In genomic region chr19:8577741-8578140, GRCh38 we compare ENCODE assay signal across 20 cellular contexts. TPM values are rescaled to one million over a fixed set of nuclear protein-coding genes. Genes with fewer than 3 reads are reported as not detected.
A peak's percentile ranks its signal among the peaks of the same experiment; 100 is the strongest.
DNase-seq lines count a peak whose midpoint lies in the region; ATAC-seq and TF ChIP-seq lines count a peak whose summit lies in the region.
"Had no signal": no experiment of that assay in that cellular context is flagged by ENCODE, and none has a peak within 500 bp of the region (broad histone marks: within the 10 kb centered on the region; RNA-seq: fewer than 3 reads in every experiment).

No MANE protein-coding gene starts in this region.

- POLR2A ChIA-PET in CD8-positive, alpha-beta T cell (lab: Charles Lee), result interaction anchor here (1.4 to 7.9 kb wide), 8 partner anchors 8 to 91 kb away, joined by 3 to 81 read pairs (median 11); partner anchors contain the start of gene ZNF414

- H3K36me3 Mint-ChIP-seq in CD8-positive, alpha-beta T cell, result peaks cover 18% of the 10 kb centered on the region
- peaks cover 7% of the 10 kb centered on the region for H3K36me3 Mint-ChIP-seq in IgD-negative memory B cell
- peaks cover 24% of the 10 kb centered on the region for H3K36me3 Mint-ChIP-seq in activated T-helper 1 cell treated with anti-CD3 and anti-CD28 coated beads, Interleukin-12 subunit alpha, Interleukin-12 subunit beta, Interleukin-2, Interleukin-4 antibody, amounts not matched to agents 30 ng/mL and 10 ng/mL and 1 ng/mL, durations not matched to agents 14 hours and 24 hours and 36 hours (ENCODE audit: low read depth)

- WGBS in neuronal stem cell (ENCODE audit: extremely low coverage in 2 of 2, insufficient read length in 2 of 2, insufficient replicate concordance in 1 of 2), 2 donors, result no CpG with 5 or more reads among the region's 4 CpGs

- peaks cover 64% of the 10 kb centered on the region for H3K4me1 ChIP-seq in CD8-positive, alpha-beta T cell (ENCODE audit: insufficient read depth, low read length)
- peaks cover 5 to 6% of the 10 kb centered on the region in 2 donors for H3K4me1 ChIP-seq in neuronal stem cell (ENCODE audit: control insufficient read depth in 2 of 2, insufficient read depth in 1 of 2, low read depth in 1 of 2, low read length in 2 of 2)
- H3K4me1 ChIP-seq in SJCRH30, result no peaks in the 10 kb centered on the region
- H3K4me1 ChIP-seq: ascending aorta, psoas muscle had no signal

- no peak overlapping the region for H3K14ac ChIP-seq in neuronal stem cell (ENCODE audit: low read length)

- no peaks in the 10 kb centered on the region for H3K27me3 ChIP-seq in CD8-positive, alpha-beta T cell (ENCODE audit: insufficient read depth, low read length)
- H3K27me3 ChIP-seq in neuronal stem cell (ENCODE audit: control insufficient read depth in 3 of 3, insufficient read depth in 3 of 3, low read depth in 1 of 3, low read length in 3 of 3) (peaks cover 0 to 7% (median 3%) of the 10 kb centered on the region in 3 experiments), SJCRH30 (no peaks in the 10 kb centered on the region)
- H3K27me3 ChIP-seq: ascending aorta had no signal

- H3K4me3 ChIP-seq in CD8-positive, alpha-beta T cell (ENCODE audit: low read depth, low read length), result no peak overlapping the region
- H3K4me3 ChIP-seq in neuronal stem cell (ENCODE audit: low read length in 2 of 2) (no peak overlapping the region), SJCRH30 (no peak overlapping the region)

- no peak for TF ChIP-seq CTCF in CD8-positive, alpha-beta T cell (IDR thresholded peaks at IDR 0.05)

- peaks cover 2% of the 10 kb centered on the region for H3K79me1 ChIP-seq in neuronal stem cell (ENCODE audit: low read depth, low read length)

- H4K8ac ChIP-seq in neuronal stem cell (ENCODE audit: low read depth, low read length), result no peak overlapping the region

- CTCF ChIA-PET in CD8-positive, alpha-beta T cell (lab: Charles Lee), result interaction anchor here (0.7 to 15.9 kb wide), 28 partner anchors 10 to 224 kb away, joined by 3 to 362 read pairs (median 8); partner anchors contain the start of genes MARCHF2, PRAM1 and ZNF414

- DNase-seq in CD8-positive, alpha-beta T cell, result no peak
- DNase-seq in activated T-helper 1 cell treated with anti-CD3 and anti-CD28 coated beads, Interleukin-12 subunit alpha, Interleukin-12 subunit beta, Interleukin-2, Interleukin-4 antibody, amounts not matched to agents 30 ng/mL and 10 ng/mL and 1 ng/mL, durations not matched to agents 14 hours and 24 hours and 36 hours (ENCODE audit: low spot score), result no peak
- DNase-seq in neuronal stem cell (ENCODE audit: low spot score), result no peak
- DNase-seq in DMS153 (lab: John Stamatoyannopoulos, UW), result no peak
- no peak for DNase-seq in SJCRH30
- DNase-seq: NCI-H1417; NCI-H82; stimulated activated naive CD4-positive, alpha-beta T cell; T-helper 9 cell had no signal

- H2AFZ ChIP-seq in neuronal stem cell (ENCODE audit: low read length), result no peak overlapping the region

- H3K4me2 ChIP-seq in neuronal stem cell (ENCODE audit: insufficient read depth, low read length, poor library complexity, severe bottlenecking), result no peak overlapping the region

- H3K18ac ChIP-seq in neuronal stem cell (ENCODE audit: low read length), result no peak overlapping the region

- H3K27ac ChIP-seq in CD8-positive, alpha-beta T cell (ENCODE audit: low read depth, low read length), result no peak overlapping the region
- H3K27ac ChIP-seq in neuronal stem cell (replicated peaks; ENCODE audit: low read length) (no peak overlapping the region), SJCRH30 (no peak overlapping the region)
- H3K27ac ChIP-seq: ascending aorta, C4-2B, psoas muscle, RWPE1 had no signal

- no peak overlapping the region for H4K91ac ChIP-seq in neuronal stem cell (ENCODE audit: low read depth, low read length, poor library complexity)

- H2BK12ac ChIP-seq in neuronal stem cell (ENCODE audit: low read length), result no peak overlapping the region

- H3K23ac ChIP-seq in neuronal stem cell (ENCODE audit: low read depth, low read length, poor library complexity), result no peak overlapping the region

- no peaks in the 10 kb centered on the region for H3K9me3 Mint-ChIP-seq in CD8-positive, alpha-beta T cell
- H3K9me3 Mint-ChIP-seq in IgD-negative memory B cell, result peaks cover 0 to 4% (median 0%) of the 10 kb centered on the region in 3 donors
- no peaks in the 10 kb centered on the region for H3K9me3 Mint-ChIP-seq in activated T-helper 1 cell treated with anti-CD3 and anti-CD28 coated beads, Interleukin-12 subunit alpha, Interleukin-12 subunit beta, Interleukin-2, Interleukin-4 antibody, amounts not matched to agents 30 ng/mL and 10 ng/mL and 1 ng/mL, durations not matched to agents 14 hours and 24 hours and 36 hours

- H2AK5ac ChIP-seq in neuronal stem cell (ENCODE audit: low read depth, low read length), result peak overlapping the region; percentile 81

- H2BK15ac ChIP-seq in neuronal stem cell (ENCODE audit: low read length), result no peak overlapping the region

- H2BK120ac ChIP-seq in neuronal stem cell (ENCODE audit: low read depth, low read length), result no peak overlapping the region

- intact Hi-C loops in CD8-positive, alpha-beta T cell (cut with DNase I, micrococcal nuclease), result loop anchor here (1.0 to 5.0 kb wide), 5 partner anchors 8 to 1180 kb away; partner anchors contain the start of gene ZNF414 (in 1 of the 2)
- intact Hi-C loops in activated T-helper 1 cell treated with anti-CD3 and anti-CD28 coated beads, Interleukin-12 subunit alpha, Interleukin-12 subunit beta, Interleukin-2, Interleukin-4 antibody, amounts not matched to agents 30 ng/mL and 10 ng/mL and 1 ng/mL, durations not matched to agents 14 hours and 24 hours and 36 hours (cut with micrococcal nuclease), result loop anchor here (1.0 to 5.0 kb wide), 2 partner anchors 8 to 225 kb away; no protein-coding TSS in a partner anchor

- H3K4ac ChIP-seq in neuronal stem cell (ENCODE audit: low read length), result no peak overlapping the region

- ATAC-seq in CD8-positive, alpha-beta T cell, result no peak
- no peak for ATAC-seq in activated CD4-positive, CD25-positive, alpha-beta regulatory T cell treated with anti-CD3 and anti-CD28 coated beads, Interleukin-2, amount 50 U/mL, for 24 hours
- ATAC-seq in GM21515 (IDR thresholded peaks at IDR 0.05; ENCODE audit: unreplicated experiment), result no peak

- no peak overlapping the region for H3K9ac ChIP-seq in neuronal stem cell (ENCODE audit: low read depth, low read length, poor library complexity)

- no peak overlapping the region for H3K27ac Mint-ChIP-seq in CD8-positive, alpha-beta T cell
- peak overlapping the region; percentile 57 to 94 (median 73) for H3K27ac Mint-ChIP-seq in IgD-negative memory B cell
- no peak overlapping the region for H3K27ac Mint-ChIP-seq in activated T-helper 1 cell treated with anti-CD3 and anti-CD28 coated beads, Interleukin-12 subunit alpha, Interleukin-12 subunit beta, Interleukin-2, Interleukin-4 antibody, amounts not matched to agents 30 ng/mL and 10 ng/mL and 1 ng/mL, durations not matched to agents 14 hours and 24 hours and 36 hours

- no peaks in the 10 kb centered on the region for H3K9me3 ChIP-seq in CD8-positive, alpha-beta T cell (ENCODE audit: low read length)
- H3K9me3 ChIP-seq in neuronal stem cell (replicated peaks in 1 of 2; ENCODE audit: control insufficient read depth in 2 of 2, insufficient read depth in 1 of 2, low read depth in 1 of 2, low read length in 2 of 2) (no peaks in the 10 kb centered on the region), SJCRH30 (replicated peaks) (no peaks in the 10 kb centered on the region)
- H3K9me3 ChIP-seq: ascending aorta, gastroesophageal sphincter, psoas muscle had no signal

- no peaks in the 10 kb centered on the region for H3K36me3 ChIP-seq in CD8-positive, alpha-beta T cell (ENCODE audit: insufficient read depth, low read length)
- H3K36me3 ChIP-seq in neuronal stem cell (replicated peaks in 1 of 2; ENCODE audit: control insufficient read depth in 2 of 2, insufficient read depth in 2 of 2, low read length in 2 of 2), result no peaks in the 10 kb centered on the region
- no peaks in the 10 kb centered on the region for H3K36me3 ChIP-seq in SJCRH30

- H3K4me3 Mint-ChIP-seq in CD8-positive, alpha-beta T cell, result peak overlapping the region; percentile 93
- peak overlapping the region; percentile 88 to 100 (median 96) for H3K4me3 Mint-ChIP-seq in IgD-negative memory B cell
- H3K4me3 Mint-ChIP-seq in activated T-helper 1 cell treated with anti-CD3 and anti-CD28 coated beads, Interleukin-12 subunit alpha, Interleukin-12 subunit beta, Interleukin-2, Interleukin-4 antibody, amounts not matched to agents 30 ng/mL and 10 ng/mL and 1 ng/mL, durations not matched to agents 14 hours and 24 hours and 36 hours, result peak overlapping the region; percentile 97

- H3K4me1 Mint-ChIP-seq in CD8-positive, alpha-beta T cell (ENCODE audit: low read depth), result peaks cover 58% of the 10 kb centered on the region
- H3K4me1 Mint-ChIP-seq in IgD-negative memory B cell, result peaks cover 24 to 48% (median 33%) of the 10 kb centered on the region in 3 donors
- peaks cover 54% of the 10 kb centered on the region for H3K4me1 Mint-ChIP-seq in activated T-helper 1 cell treated with anti-CD3 and anti-CD28 coated beads, Interleukin-12 subunit alpha, Interleukin-12 subunit beta, Interleukin-2, Interleukin-4 antibody, amounts not matched to agents 30 ng/mL and 10 ng/mL and 1 ng/mL, durations not matched to agents 14 hours and 24 hours and 36 hours (ENCODE audit: low read depth)

- H3K27me3 Mint-ChIP-seq in CD8-positive, alpha-beta T cell (ENCODE audit: low read depth), result no peaks in the 10 kb centered on the region
- peaks cover 2% of the 10 kb centered on the region for H3K27me3 Mint-ChIP-seq in IgD-negative memory B cell
- peaks cover 3% of the 10 kb centered on the region for H3K27me3 Mint-ChIP-seq in activated T-helper 1 cell treated with anti-CD3 and anti-CD28 coated beads, Interleukin-12 subunit alpha, Interleukin-12 subunit beta, Interleukin-2, Interleukin-4 antibody, amounts not matched to agents 30 ng/mL and 10 ng/mL and 1 ng/mL, durations not matched to agents 14 hours and 24 hours and 36 hours (ENCODE audit: insufficient read depth)

- H2BK5ac ChIP-seq in neuronal stem cell (ENCODE audit: low read length), result no peak overlapping the region

RNA-seq across cellular contexts. Expression of gene MYO1F, which starts 0.5 kb away (rescaled TPM):
- 10 to 100 TPM; 75.7 to 76.8 TPM for total RNA-seq in CD8-positive, alpha-beta T cell
- polyA plus RNA-seq in IgD-negative memory B cell, result 40.9 TPM
- 45.6 and 50.9 TPM in 2 replicates for total RNA-seq in activated T-helper 1 cell treated with anti-CD3 and anti-CD28 coated beads, Interleukin-12 subunit alpha, Interleukin-12 subunit beta, Interleukin-2, Interleukin-4 antibody, amounts not matched to agents 30 ng/mL and 10 ng/mL and 1 ng/mL, durations not matched to agents 14 hours and 24 hours and 36 hours
- polyA plus RNA-seq in neuronal stem cell (2013, experiment 1 of 2), result 0.11 TPM
- 0.11 TPM for polyA plus RNA-seq in neuronal stem cell (2013, experiment 2 of 2)
- total RNA-seq in SJCRH30 (2014; rRNA removed; shearing (Covaris generic)), result 0.04 TPM in 1 of 2 replicates, not detected in the other
- total RNA-seq: Daoy had no signal

RNA-seq across cellular contexts. Expression of gene ADAMTS10, which starts 32.8 kb away (rescaled TPM):
- total RNA-seq in CD8-positive, alpha-beta T cell, result 100 to 1,000 TPM in 1 of 2 experiments, 10 to 100 TPM in 1; 81.9 to 101 TPM
- not detected for polyA plus RNA-seq in IgD-negative memory B cell
- 3.2 and 3.3 TPM in 2 replicates for total RNA-seq in activated T-helper 1 cell treated with anti-CD3 and anti-CD28 coated beads, Interleukin-12 subunit alpha, Interleukin-12 subunit beta, Interleukin-2, Interleukin-4 antibody, amounts not matched to agents 30 ng/mL and 10 ng/mL and 1 ng/mL, durations not matched to agents 14 hours and 24 hours and 36 hours
- polyA plus RNA-seq in neuronal stem cell (2013, experiment 1 of 2), result 5.3 TPM
- 4.6 TPM for polyA plus RNA-seq in neuronal stem cell (2013, experiment 2 of 2)
- total RNA-seq in SJCRH30 (2014; rRNA removed; shearing (Covaris generic)), result not detected in 2 replicates

RNA-seq across cellular contexts. Expression of gene NFILZ, which starts 52.7 kb away (rescaled TPM):
- total RNA-seq in CD8-positive, alpha-beta T cell, result not detected
- polyA plus RNA-seq in IgD-negative memory B cell, result not detected
- not detected in 2 replicates for total RNA-seq in activated T-helper 1 cell treated with anti-CD3 and anti-CD28 coated beads, Interleukin-12 subunit alpha, Interleukin-12 subunit beta, Interleukin-2, Interleukin-4 antibody, amounts not matched to agents 30 ng/mL and 10 ng/mL and 1 ng/mL, durations not matched to agents 14 hours and 24 hours and 36 hours
- not detected for polyA plus RNA-seq in neuronal stem cell (2013, experiment 1 of 2)
- not detected for polyA plus RNA-seq in neuronal stem cell (2013, experiment 2 of 2)
- not detected in 2 replicates for total RNA-seq in SJCRH30 (2014; rRNA removed; shearing (Covaris generic))
- total RNA-seq: ascending aorta, Daoy, gastroesophageal sphincter, left ventricle myocardium superior, psoas muscle, ureter had no signal
- polyA plus RNA-seq: psoas muscle had no signal

Comparison
In these comparisons a context has a peak if more than half of its experiments do, and no peak if none do; other contexts are left out.
1. H3K27ac Mint-ChIP-seq: peak in IgD-negative memory B cell (3 of 3); none in CD8-positive, alpha-beta T cell (single experiment) and activated T-helper 1 cell treated with anti-CD3 and anti-CD28 coated beads, Interleukin-12 subunit alpha, Interleukin-12 subunit beta, Interleukin-2, Interleukin-4 antibody, amounts not matched to agents 30 ng/mL and 10 ng/mL and 1 ng/mL, durations not matched to agents 14 hours and 24 hours and 36 hours (single experiment).
2. RNA of gene MYO1F, which starts 0.5 kb away (total RNA-seq): 75.7 to 76.8 TPM in CD8-positive, alpha-beta T cell and 45.6 to 50.9 TPM in activated T-helper 1 cell treated with anti-CD3 and anti-CD28 coated beads, Interleukin-12 subunit alpha, Interleukin-12 subunit beta, Interleukin-2, Interleukin-4 antibody, amounts not matched to agents 30 ng/mL and 10 ng/mL and 1 ng/mL, durations not matched to agents 14 hours and 24 hours and 36 hours; 0.04 TPM in SJCRH30; every median in the first group is over 10 times any median in the second.
3. RNA of gene ADAMTS10, which starts 32.8 kb away (total RNA-seq): 81.9 to 101 TPM in CD8-positive, alpha-beta T cell; 3.2 to 3.3 TPM in activated T-helper 1 cell treated with anti-CD3 and anti-CD28 coated beads, Interleukin-12 subunit alpha, Interleukin-12 subunit beta, Interleukin-2, Interleukin-4 antibody, amounts not matched to agents 30 ng/mL and 10 ng/mL and 1 ng/mL, durations not matched to agents 14 hours and 24 hours and 36 hours and not detected in SJCRH30; every median in the first group is over 10 times any median in the second.
4. Peak in every context shown above with its lines, with median percentiles within 50 percentile points of each other: H3K4me3 Mint-ChIP-seq.